In genomic region chr14:99430491-99430890, GRCh38 we compare ENCODE assay signal across 9 cellular contexts. TPM values are rescaled to one million over a fixed set of nuclear protein-coding genes. Genes with fewer than 3 reads are reported as not detected.
A peak's percentile ranks its signal among the peaks of the same experiment; 100 is the strongest.
DNase-seq lines count a peak whose midpoint lies in the region; ATAC-seq, FAIRE-seq and TF ChIP-seq lines count a peak whose summit lies in the region.
"Had no signal": no experiment of that assay in that cellular context is flagged by ENCODE, and none has a peak within 500 bp of the region (broad histone marks: within the 10 kb centered on the region; RNA-seq: fewer than 3 reads in every experiment).

No MANE protein-coding gene starts in this region.

- H3K27me3 ChIP-seq in small intestine (ENCODE audit: control insufficient read depth in 2 of 2, insufficient read depth in 2 of 2, low read length in 2 of 2) = no peaks in the 10 kb centered on the region
- H3K27me3 ChIP-seq in tibial nerve = no peaks in the 10 kb centered on the region

- 33 to 56% (median 42%) methylated on average over 7 of the region's 7 CpGs for WGBS in small intestine, 3 donors
- WGBS in tibial nerve, 2 donors = 73 to 76% methylated on average over 7 of the region's 7 CpGs

- TF ChIP-seq CTCF in AG09309 (IDR thresholded peaks at IDR 0.05; ENCODE audit: control insufficient read depth, insufficient read depth, low read depth, low read length, missing control alignments) (peak; percentile 33), tibial nerve (IDR thresholded peaks at IDR 0.05) (no peak)

- H3K27ac ChIP-seq in small intestine (ENCODE audit: low read depth in 1 of 2, low read length in 1 of 2) (no peak overlapping the region), tibial nerve (no peak overlapping the region)

- peak; percentile 54 for ATAC-seq in GM18868 (IDR thresholded peaks at IDR 0.05; ENCODE audit: unreplicated experiment)

- no peak for TF ChIP-seq EP300 in tibial nerve (IDR thresholded peaks at IDR 0.05)

- TF ChIP-seq POLR2A in tibial nerve (IDR thresholded peaks at IDR 0.05) = no peak

- H3K9me3 ChIP-seq in small intestine (ENCODE audit: control insufficient read depth, low read depth) (no peaks in the 10 kb centered on the region), tibial nerve (peaks cover 0 to 8% (median 0%) of the 10 kb centered on the region in 4 donors)

- peak; percentile 26 for FAIRE-seq in endometrium (lab: Jason Lieb, UNC)
- no peak for FAIRE-seq in small intestine (lab: Jason Lieb, UNC)
- FAIRE-seq: colon had no signal

- H3K4me1 ChIP-seq in small intestine (ENCODE audit: control insufficient read depth in 2 of 2, insufficient read depth in 1 of 2, low read depth in 1 of 2, low read length in 1 of 2) (no peaks in the 10 kb centered on the region), tibial nerve (no peaks in the 10 kb centered on the region)

- H3K36me3 ChIP-seq in small intestine (ENCODE audit: control insufficient read depth in 2 of 2, insufficient read depth in 2 of 2, low read length in 2 of 2) (peaks cover 2 to 12% of the 10 kb centered on the region in 2 donors), tibial nerve (peaks cover 0 to 68% (median 0%) of the 10 kb centered on the region in 3 donors)

- DNase-seq in AG09309 (ENCODE audit: low read depth) (no peak), NCI-H2196 treated with DMSO at 0.1 percent for 48 hours (lab: John Stamatoyannopoulos, UW; ENCODE audit: unreplicated experiment) (peak; percentile 39), small intestine (peak; percentile 71), tibial nerve (ENCODE audit: low spot score in 2 of 2) (no peak), foreskin melanocyte (no peak), DMS79 (lab: John Stamatoyannopoulos, UW) (no peak)

- H3K4me3 ChIP-seq in AG09309 (ENCODE audit: control insufficient read depth, low read depth, low read length) = no peak overlapping the region
- no peak overlapping the region for H3K4me3 ChIP-seq in small intestine (ENCODE audit: low read depth in 1 of 2, low read length in 2 of 2)
- H3K4me3 ChIP-seq in tibial nerve = no peak overlapping the region

RNA-seq across cellular contexts. Expression of gene SETD3, which starts 50.2 kb away (rescaled TPM):
- 10 to 100 TPM; 38.1 to 58.6 (median 43.3) TPM for polyA plus RNA-seq in small intestine
- 100 to 1,000 TPM in 1 of 4 donors, 10 to 100 TPM in 3; 63.3 to 118 (median 80.6) TPM for total RNA-seq in tibial nerve

RNA-seq across cellular contexts. Expression of gene CCNK, which starts 50.7 kb away (rescaled TPM):
- polyA plus RNA-seq in small intestine = 10 to 100 TPM; 13.4 to 19.8 (median 14.9) TPM
- 10 to 100 TPM; 16.5 to 29.1 (median 21.4) TPM for total RNA-seq in tibial nerve

Comparison
In these comparisons a context has a peak if more than half of its experiments do, and no peak if none do; other contexts are left out.
1. DNase-seq: peak in NCI-H2196 treated with DMSO at 0.1 percent for 48 hours (single experiment) and small intestine (single experiment); none in AG09309 (single experiment), tibial nerve (0 of 2), foreskin melanocyte (single experiment) and DMS79 (single experiment).